In the genomic region with DNA sequence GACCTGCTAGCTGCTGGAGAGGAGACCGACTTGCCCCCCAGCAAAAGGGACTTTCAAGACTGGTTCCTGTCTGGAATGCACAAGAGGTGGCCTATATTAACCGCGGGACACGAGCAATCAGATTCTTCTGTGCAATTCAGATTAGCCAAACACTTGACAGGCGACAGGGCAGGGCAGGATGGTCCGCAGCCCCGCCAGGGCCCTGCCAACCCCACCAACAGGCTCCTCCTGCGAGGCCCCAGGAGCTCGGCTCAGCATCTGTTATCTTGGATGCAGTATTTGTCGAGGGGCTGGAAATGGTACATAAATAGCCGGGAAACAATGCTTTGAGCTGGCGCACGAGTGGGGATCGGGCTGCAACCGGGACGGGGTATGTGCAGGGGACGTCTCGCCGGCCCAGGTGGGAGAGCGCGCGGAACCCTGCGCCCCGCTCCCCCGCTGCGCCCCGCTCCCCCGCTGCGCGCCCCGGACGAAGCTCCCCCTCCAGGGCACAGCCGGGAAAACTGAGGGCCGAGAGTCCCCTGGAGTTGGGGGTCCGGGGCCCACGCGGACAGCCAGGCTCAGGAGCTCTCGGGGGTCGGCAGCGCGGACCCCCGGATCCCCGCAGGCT, we compare ENCODE assay signal across 8 cellular contexts. TPM values are rescaled to one million over a fixed set of nuclear protein-coding genes. Genes with fewer than 3 reads are reported as not detected.
DNase-seq lines count a peak whose midpoint lies in the region; ATAC-seq and TF ChIP-seq lines count a peak whose summit lies in the region.

No MANE protein-coding gene starts in this region.

- peaks cover 12% of the 10 kb centered on the region for H3K4me1 Mint-ChIP-seq in activated CD4-positive, alpha-beta T cell treated with anti-CD3 and anti-CD28 coated beads, Interleukin-2, amount 10 ng/mL, durations not matched to agents 7 days and 5 days
- peaks cover 4% of the 10 kb centered on the region for H3K4me1 Mint-ChIP-seq in activated T-helper 2 cell treated with anti-CD3 and anti-CD28 coated beads, Interferon-gamma antibody, Interleukin-2, Interleukin-4, amounts not matched to agents 10 μg/mL and 5 μg/mL and 100 μg/mL, durations not matched to agents 14 hours and 24 hours and 36 hours (ENCODE audit: low read depth)

- intact Hi-C loops in activated T-helper 2 cell treated with anti-CD3 and anti-CD28 coated beads, Interferon-gamma antibody, Interleukin-2, Interleukin-4, amounts not matched to agents 10 μg/mL and 5 μg/mL and 100 μg/mL, durations not matched to agents 14 hours and 24 hours and 36 hours (cut with micrococcal nuclease), result loop anchor here (2.0 to 5.0 kb wide), 2 partner anchors 52 to 86 kb away; no protein-coding TSS in a partner anchor
- intact Hi-C loops in PC-9 (cut with micrococcal nuclease; ENCODE audit: unreplicated experiment), result no loop called here

- H3K9me3 Mint-ChIP-seq in activated CD4-positive, alpha-beta T cell treated with anti-CD3 and anti-CD28 coated beads, Interleukin-2, amount 10 ng/mL, durations not matched to agents 7 days and 5 days, result no peaks in the 10 kb centered on the region
- no peaks in the 10 kb centered on the region for H3K9me3 Mint-ChIP-seq in activated T-helper 2 cell treated with anti-CD3 and anti-CD28 coated beads, Interferon-gamma antibody, Interleukin-2, Interleukin-4, amounts not matched to agents 10 μg/mL and 5 μg/mL and 100 μg/mL, durations not matched to agents 14 hours and 24 hours and 36 hours

- no peak for DNase-seq in activated CD4-positive, alpha-beta T cell treated with anti-CD3 and anti-CD28 coated beads, Interleukin-2, amount 10 ng/mL, durations not matched to agents 7 days and 5 days
- no peak for DNase-seq in activated CD4-positive, alpha-beta T cell treated with anti-CD3 and anti-CD28 coated beads for 1 hour
- DNase-seq in activated T-helper 2 cell treated with anti-CD3 and anti-CD28 coated beads, Interferon-gamma antibody, Interleukin-2, Interleukin-4, amounts not matched to agents 10 μg/mL and 5 μg/mL and 100 μg/mL, durations not matched to agents 14 hours and 24 hours and 36 hours (ENCODE audit: low spot score), result no peak
- DNase-seq in iPS-NIHi7 (ENCODE audit: extremely low spot score), result peak; percentile 39
- no peak for DNase-seq in PC-9

- POLR2A ChIA-PET in activated CD4-positive, alpha-beta T cell treated with anti-CD3 and anti-CD28 coated beads, Interleukin-2, amount 10 ng/mL, durations not matched to agents 7 days and 5 days (lab: Charles Lee), result no interaction called here
- POLR2A ChIA-PET in PC-9 (lab: Charles Lee; ENCODE audit: unreplicated experiment), result interaction anchor here (0.6 kb wide), 1 partner anchor 837 kb away, joined by 3 read pairs; no protein-coding TSS in a partner anchor

- H3F3A ChIP-seq in PC-9 (ENCODE audit: insufficient read depth, low read depth), result 0 out of 2 replicates have a peak, but pooled peaks cover 4% of the 10 kb centered on the region

- H3K27ac ChIP-seq in subcutaneous abdominal adipose tissue (ENCODE audit: low read depth, low read length), result peak overlapping the region; percentile 50
- H3K27ac ChIP-seq in PC-9, result no peak overlapping the region

- no peak overlapping the region for H2AFZ ChIP-seq in PC-9

- BruUV-seq in PC-9 (replicated peaks; lab: Mats Ljungman, UMichigan), result no TSS peak

- peak overlapping the region in 4 of 5 donors; percentile 30 to 72 (median 40) for H3K9ac ChIP-seq in subcutaneous abdominal adipose tissue (ENCODE audit: low read length in 5 of 5)

- H4K20me1 ChIP-seq in PC-9 (ENCODE audit: insufficient read depth), result no peaks in the 10 kb centered on the region

- peaks cover 25% of the 10 kb centered on the region for H3K27me3 Mint-ChIP-seq in activated CD4-positive, alpha-beta T cell treated with anti-CD3 and anti-CD28 coated beads, Interleukin-2, amount 10 ng/mL, durations not matched to agents 7 days and 5 days
- H3K27me3 Mint-ChIP-seq in activated T-helper 2 cell treated with anti-CD3 and anti-CD28 coated beads, Interferon-gamma antibody, Interleukin-2, Interleukin-4, amounts not matched to agents 10 μg/mL and 5 μg/mL and 100 μg/mL, durations not matched to agents 14 hours and 24 hours and 36 hours (ENCODE audit: low read depth), result peaks cover 17% of the 10 kb centered on the region

- H3K9me3 ChIP-seq in subcutaneous abdominal adipose tissue (ENCODE audit: control insufficient read depth in 5 of 5, low read length in 5 of 5) (no peaks in the 10 kb centered on the region), PC-9 (ENCODE audit: insufficient read depth, low read depth) (no peaks in the 10 kb centered on the region)

- no peak overlapping the region for H3K27ac Mint-ChIP-seq in activated CD4-positive, alpha-beta T cell treated with anti-CD3 and anti-CD28 coated beads, Interleukin-2, amount 10 ng/mL, durations not matched to agents 7 days and 5 days
- H3K27ac Mint-ChIP-seq in activated T-helper 2 cell treated with anti-CD3 and anti-CD28 coated beads, Interferon-gamma antibody, Interleukin-2, Interleukin-4, amounts not matched to agents 10 μg/mL and 5 μg/mL and 100 μg/mL, durations not matched to agents 14 hours and 24 hours and 36 hours, result no peak overlapping the region

- H3K36me3 ChIP-seq in subcutaneous abdominal adipose tissue (ENCODE audit: control insufficient read depth in 5 of 5, insufficient read depth in 5 of 5, low read length in 5 of 5) (peaks cover 0 to 2% (median under 1%) of the 10 kb centered on the region in 5 donors), PC-9 (ENCODE audit: low read depth) (no peaks in the 10 kb centered on the region)

- CTCF ChIA-PET in activated CD4-positive, alpha-beta T cell treated with anti-CD3 and anti-CD28 coated beads, Interleukin-2, amount 10 ng/mL, durations not matched to agents 7 days and 5 days (lab: Charles Lee), result interaction anchor here (0.8 to 1.5 kb wide), 7 partner anchors 14 to 137 kb away, joined by 3 to 8 read pairs (median 4); no protein-coding TSS in a partner anchor
- CTCF ChIA-PET in PC-9 (lab: Charles Lee), result interaction anchor here (0.6 to 0.7 kb wide), 3 partner anchors 38 to 508 kb away, joined by 3 to 8 read pairs (median 6); no protein-coding TSS in a partner anchor

- no peaks in the 10 kb centered on the region for H3K36me3 Mint-ChIP-seq in activated CD4-positive, alpha-beta T cell treated with anti-CD3 and anti-CD28 coated beads, Interleukin-2, amount 10 ng/mL, durations not matched to agents 7 days and 5 days (ENCODE audit: low read depth)
- H3K36me3 Mint-ChIP-seq in activated T-helper 2 cell treated with anti-CD3 and anti-CD28 coated beads, Interferon-gamma antibody, Interleukin-2, Interleukin-4, amounts not matched to agents 10 μg/mL and 5 μg/mL and 100 μg/mL, durations not matched to agents 14 hours and 24 hours and 36 hours (ENCODE audit: low read depth), result no peaks in the 10 kb centered on the region

- H3K4me3 Mint-ChIP-seq in activated CD4-positive, alpha-beta T cell treated with anti-CD3 and anti-CD28 coated beads, Interleukin-2, amount 10 ng/mL, durations not matched to agents 7 days and 5 days, result peak overlapping the region; percentile 51
- peak overlapping the region; percentile 51 for H3K4me3 Mint-ChIP-seq in activated T-helper 2 cell treated with anti-CD3 and anti-CD28 coated beads, Interferon-gamma antibody, Interleukin-2, Interleukin-4, amounts not matched to agents 10 μg/mL and 5 μg/mL and 100 μg/mL, durations not matched to agents 14 hours and 24 hours and 36 hours (ENCODE audit: low read depth)

- no peak overlapping the region for H3K4me2 ChIP-seq in PC-9

- H3K27me3 ChIP-seq in subcutaneous abdominal adipose tissue (ENCODE audit: control insufficient read depth in 5 of 5, insufficient read depth in 4 of 5, low read length in 5 of 5) (peaks cover 0 to 11% (median 0%) of the 10 kb centered on the region in 5 donors), PC-9 (ENCODE audit: insufficient read depth, low read depth) (peaks cover 56% of the 10 kb centered on the region)

- H3K9me2 ChIP-seq in PC-9 (ENCODE audit: insufficient read depth), result no peaks in the 10 kb centered on the region

- TF ChIP-seq CTCF in PC-9 (conservative IDR thresholded peaks at IDR 0.05), result no peak

- ATAC-seq in GM19463 (IDR thresholded peaks at IDR 0.05; ENCODE audit: unreplicated experiment) (no peak), HG02588 (IDR thresholded peaks at IDR 0.05; ENCODE audit: unreplicated experiment) (no peak)

- H3K4me3 ChIP-seq in subcutaneous abdominal adipose tissue (ENCODE audit: low read depth in 1 of 5, low read length in 5 of 5) (peak overlapping the region; percentile 58 to 77 (median 66)), PC-9 (no peak overlapping the region)

- H3K4me1 ChIP-seq in subcutaneous abdominal adipose tissue (ENCODE audit: control insufficient read depth in 5 of 5, insufficient read depth in 5 of 5, low read length in 5 of 5) (peaks cover 3 to 38% (median 24%) of the 10 kb centered on the region in 5 donors), PC-9 (replicated peaks; ENCODE audit: insufficient read depth) (no peaks in the 10 kb centered on the region)

- no peaks in the 10 kb centered on the region for H3K79me2 ChIP-seq in PC-9 (ENCODE audit: low read depth)

RNA-seq across cellular contexts. Expression of a gene that starts 0.7 kb away (rescaled TPM):
- under 1 TPM; 0.37 to 0.84 TPM for total RNA-seq in activated CD4-positive, alpha-beta T cell treated with anti-CD3 and anti-CD28 coated beads, Interleukin-2, amount 10 ng/mL, durations not matched to agents 7 days and 5 days
- 0.16 and 0.78 TPM in 2 replicates for total RNA-seq in activated T-helper 2 cell treated with anti-CD3 and anti-CD28 coated beads, Interferon-gamma antibody, Interleukin-2, Interleukin-4, amounts not matched to agents 10 μg/mL and 5 μg/mL and 100 μg/mL, durations not matched to agents 14 hours and 24 hours and 36 hours
- 0.35 and 0.73 TPM in 2 replicates for total RNA-seq in PC-9 (2021)

RNA-seq across cellular contexts. Expression of a gene that starts 21.0 kb away (rescaled TPM):
- under 1 TPM in 1 of 2 experiments, not detected in 1; 0.05 TPM for total RNA-seq in activated CD4-positive, alpha-beta T cell treated with anti-CD3 and anti-CD28 coated beads, Interleukin-2, amount 10 ng/mL, durations not matched to agents 7 days and 5 days
- not detected in 2 replicates for total RNA-seq in activated T-helper 2 cell treated with anti-CD3 and anti-CD28 coated beads, Interferon-gamma antibody, Interleukin-2, Interleukin-4, amounts not matched to agents 10 μg/mL and 5 μg/mL and 100 μg/mL, durations not matched to agents 14 hours and 24 hours and 36 hours
- total RNA-seq in PC-9 (2021), result not detected in 2 replicates
